1 cellular context compared by ENCODE assay signal in the genomic region with DNA sequence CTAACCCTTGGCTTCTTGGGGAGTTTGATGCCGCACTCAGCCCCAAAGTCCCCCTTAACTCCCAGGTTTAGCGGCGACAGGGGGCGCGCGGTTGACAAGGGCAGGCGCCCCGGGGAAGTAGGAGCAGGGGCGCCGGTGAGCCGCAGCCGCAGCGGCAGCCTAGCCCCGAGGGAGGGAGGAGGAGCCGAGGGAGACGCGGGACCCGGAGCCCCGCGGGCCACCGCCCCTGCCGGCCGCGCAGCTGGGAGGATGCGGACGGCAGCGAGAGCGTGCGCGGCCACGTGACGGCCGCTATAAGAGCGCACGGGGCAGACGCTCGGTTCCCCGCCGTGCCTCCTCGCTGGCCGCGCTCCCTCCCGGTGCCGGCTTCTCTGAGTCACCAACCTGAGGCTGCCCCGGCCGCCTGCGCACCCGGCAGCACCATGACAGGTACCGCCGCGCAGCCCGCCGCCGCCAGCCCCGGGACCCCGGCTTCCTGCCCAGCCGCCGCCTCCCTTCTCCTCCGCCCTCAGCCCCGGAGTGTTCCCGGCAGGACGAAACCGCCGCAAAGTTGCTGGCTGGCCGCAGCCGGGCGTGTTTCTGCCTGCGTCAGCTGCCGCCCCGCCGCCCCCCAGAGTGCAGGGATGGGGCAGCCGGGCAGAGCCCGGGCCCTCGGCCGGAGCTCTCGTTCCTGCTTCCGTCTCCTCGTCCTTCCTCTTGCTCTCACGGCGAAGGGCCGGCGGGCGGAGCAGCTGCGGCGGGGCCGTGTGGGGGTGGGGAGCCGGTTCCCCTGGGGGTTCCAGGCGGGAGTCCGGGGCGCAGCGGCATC.
TF ChIP-seq lines count a peak whose summit lies in the region.

A gene (plus strand): TSS at position 322 of the 808 bp plus-strand sequence. CDS start 101 bp downstream, at position 423.

TF ChIP-seq in HEK293, 187 proteins besides CTCF, POLR2A, EP300 and RAD21 (continued from another document):
- no peak for TF ChIP-seq ZNF623 (tag by site-specific recombination; IDR thresholded peaks at IDR 0.05)
- TF ChIP-seq TCF7L2 (IDR thresholded peaks at IDR 0.05; ENCODE audit: borderline replicate concordance, low read depth, low read length): no peak
- TF ChIP-seq, protein P1, sequence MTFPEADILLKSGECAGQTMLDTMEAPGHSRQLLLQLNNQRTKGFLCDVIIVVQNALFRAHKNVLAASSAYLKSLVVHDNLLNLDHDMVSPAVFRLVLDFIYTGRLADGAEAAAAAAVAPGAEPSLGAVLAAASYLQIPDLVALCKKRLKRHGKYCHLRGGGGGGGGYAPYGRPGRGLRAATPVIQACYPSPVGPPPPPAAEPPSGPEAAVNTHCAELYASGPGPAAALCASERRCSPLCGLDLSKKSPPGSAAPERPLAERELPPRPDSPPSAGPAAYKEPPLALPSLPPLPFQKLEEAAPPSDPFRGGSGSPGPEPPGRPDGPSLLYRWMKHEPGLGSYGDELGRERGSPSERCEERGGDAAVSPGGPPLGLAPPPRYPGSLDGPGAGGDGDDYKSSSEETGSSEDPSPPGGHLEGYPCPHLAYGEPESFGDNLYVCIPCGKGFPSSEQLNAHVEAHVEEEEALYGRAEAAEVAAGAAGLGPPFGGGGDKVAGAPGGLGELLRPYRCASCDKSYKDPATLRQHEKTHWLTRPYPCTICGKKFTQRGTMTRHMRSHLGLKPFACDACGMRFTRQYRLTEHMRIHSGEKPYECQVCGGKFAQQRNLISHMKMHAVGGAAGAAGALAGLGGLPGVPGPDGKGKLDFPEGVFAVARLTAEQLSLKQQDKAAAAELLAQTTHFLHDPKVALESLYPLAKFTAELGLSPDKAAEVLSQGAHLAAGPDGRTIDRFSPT (tag by site-specific recombination; IDR thresholded peaks at IDR 0.05): 0 out of 2 replicates have a peak, but pooled peaks have one; percentile 20
- peak; percentile 63; the same call in 1 of the 2 replicates for TF ChIP-seq KLF10 (tag by site-specific recombination; IDR thresholded peaks at IDR 0.05)
- TF ChIP-seq ZNF19 (tag by site-specific recombination; IDR thresholded peaks at IDR 0.05; ENCODE audit: low read depth): no peak
- TF ChIP-seq ZBTB8A (tag by site-specific recombination; IDR thresholded peaks at IDR 0.05): peak; percentile 33; the same call in 1 of the 2 replicates
- 0 out of 2 replicates have a peak, but pooled peaks have one; percentile 21 for TF ChIP-seq KLF9 (tag by site-specific recombination; IDR thresholded peaks at IDR 0.05; ENCODE audit: low read depth)
- peak; percentile 22; the same call in 1 of the 2 replicates for TF ChIP-seq ZSCAN30 (tag by site-specific recombination; IDR thresholded peaks at IDR 0.05)
- peak; percentile 26; the same call in 1 of the 2 replicates for TF ChIP-seq ZNF394 (tag by site-specific recombination; IDR thresholded peaks at IDR 0.05; ENCODE audit: borderline replicate concordance)
- TF ChIP-seq KLF1 (tag by site-specific recombination; IDR thresholded peaks at IDR 0.05): peak; percentile 39; the same call in 1 of the 2 replicates
- TF ChIP-seq, protein P2, sequence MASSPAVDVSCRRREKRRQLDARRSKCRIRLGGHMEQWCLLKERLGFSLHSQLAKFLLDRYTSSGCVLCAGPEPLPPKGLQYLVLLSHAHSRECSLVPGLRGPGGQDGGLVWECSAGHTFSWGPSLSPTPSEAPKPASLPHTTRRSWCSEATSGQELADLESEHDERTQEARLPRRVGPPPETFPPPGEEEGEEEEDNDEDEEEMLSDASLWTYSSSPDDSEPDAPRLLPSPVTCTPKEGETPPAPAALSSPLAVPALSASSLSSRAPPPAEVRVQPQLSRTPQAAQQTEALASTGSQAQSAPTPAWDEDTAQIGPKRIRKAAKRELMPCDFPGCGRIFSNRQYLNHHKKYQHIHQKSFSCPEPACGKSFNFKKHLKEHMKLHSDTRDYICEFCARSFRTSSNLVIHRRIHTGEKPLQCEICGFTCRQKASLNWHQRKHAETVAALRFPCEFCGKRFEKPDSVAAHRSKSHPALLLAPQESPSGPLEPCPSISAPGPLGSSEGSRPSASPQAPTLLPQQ (tag by site-specific recombination; IDR thresholded peaks at IDR 0.05): peak; percentile 44; the same call in 1 of the 2 replicates
- no peak for TF ChIP-seq ZNF747 (tag by site-specific recombination; IDR thresholded peaks at IDR 0.05)
- peak; percentile 48 for TF ChIP-seq GLIS1 (tag by site-specific recombination; IDR thresholded peaks at IDR 0.05)
- TF ChIP-seq ZFP37 (tag by site-specific recombination; IDR thresholded peaks at IDR 0.05): 0 out of 2 replicates have a peak, but pooled peaks have one; percentile 26
- no peak for TF ChIP-seq ZNF548 (tag by site-specific recombination; IDR thresholded peaks at IDR 0.05)
- TF ChIP-seq, protein P3, sequence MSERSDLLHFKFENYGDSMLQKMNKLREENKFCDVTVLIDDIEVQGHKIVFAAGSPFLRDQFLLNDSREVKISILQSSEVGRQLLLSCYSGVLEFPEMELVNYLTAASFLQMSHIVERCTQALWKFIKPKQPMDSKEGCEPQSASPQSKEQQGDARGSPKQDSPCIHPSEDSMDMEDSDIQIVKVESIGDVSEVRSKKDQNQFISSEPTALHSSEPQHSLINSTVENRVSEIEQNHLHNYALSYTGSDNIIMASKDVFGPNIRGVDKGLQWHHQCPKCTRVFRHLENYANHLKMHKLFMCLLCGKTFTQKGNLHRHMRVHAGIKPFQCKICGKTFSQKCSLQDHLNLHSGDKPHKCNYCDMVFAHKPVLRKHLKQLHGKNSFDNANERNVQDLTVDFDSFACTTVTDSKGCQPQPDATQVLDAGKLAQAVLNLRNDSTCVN (tag by site-specific recombination; optimal IDR thresholded peaks at IDR 0.05): peak; percentile 92
- peak; percentile 29; the same call in 1 of the 2 replicates for TF ChIP-seq SP7 (tag by site-specific recombination; IDR thresholded peaks at IDR 0.05)
- TF ChIP-seq IKZF3 (tag by site-specific recombination; IDR thresholded peaks at IDR 0.05): 0 out of 2 replicates have a peak, but pooled peaks have one; percentile 5
- TF ChIP-seq ZBTB48 (tag by site-specific recombination; IDR thresholded peaks at IDR 0.05): 0 out of 2 replicates have a peak, but pooled peaks have one; percentile 11
- no peak for TF ChIP-seq ZNF621 (tag by site-specific recombination; IDR thresholded peaks at IDR 0.05)
- TF ChIP-seq ZNF561 (tag by site-specific recombination; IDR thresholded peaks at IDR 0.05; ENCODE audit: borderline replicate concordance): peak; percentile 71; the same call in 1 of the 2 replicates
- TF ChIP-seq GLIS2 (tag by site-specific recombination; IDR thresholded peaks at IDR 0.05): peak; percentile 83
- peak; percentile 66; the same call in 1 of the 2 replicates for TF ChIP-seq ZXDB (tag by site-specific recombination; IDR thresholded peaks at IDR 0.05)
- TF ChIP-seq ZNF600 (tag by site-specific recombination; IDR thresholded peaks at IDR 0.05): peak; percentile 59; the same call in 1 of the 2 replicates
- no peak for TF ChIP-seq ZNF24 (tag by site-specific recombination; IDR thresholded peaks at IDR 0.05)
- TF ChIP-seq, protein P4, sequence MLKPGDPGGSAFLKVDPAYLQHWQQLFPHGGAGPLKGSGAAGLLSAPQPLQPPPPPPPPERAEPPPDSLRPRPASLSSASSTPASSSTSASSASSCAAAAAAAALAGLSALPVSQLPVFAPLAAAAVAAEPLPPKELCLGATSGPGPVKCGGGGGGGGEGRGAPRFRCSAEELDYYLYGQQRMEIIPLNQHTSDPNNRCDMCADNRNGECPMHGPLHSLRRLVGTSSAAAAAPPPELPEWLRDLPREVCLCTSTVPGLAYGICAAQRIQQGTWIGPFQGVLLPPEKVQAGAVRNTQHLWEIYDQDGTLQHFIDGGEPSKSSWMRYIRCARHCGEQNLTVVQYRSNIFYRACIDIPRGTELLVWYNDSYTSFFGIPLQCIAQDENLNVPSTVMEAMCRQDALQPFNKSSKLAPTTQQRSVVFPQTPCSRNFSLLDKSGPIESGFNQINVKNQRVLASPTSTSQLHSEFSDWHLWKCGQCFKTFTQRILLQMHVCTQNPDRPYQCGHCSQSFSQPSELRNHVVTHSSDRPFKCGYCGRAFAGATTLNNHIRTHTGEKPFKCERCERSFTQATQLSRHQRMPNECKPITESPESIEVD (tag by site-specific recombination; IDR thresholded peaks at IDR 0.05): no peak
- TF ChIP-seq, protein P5, sequence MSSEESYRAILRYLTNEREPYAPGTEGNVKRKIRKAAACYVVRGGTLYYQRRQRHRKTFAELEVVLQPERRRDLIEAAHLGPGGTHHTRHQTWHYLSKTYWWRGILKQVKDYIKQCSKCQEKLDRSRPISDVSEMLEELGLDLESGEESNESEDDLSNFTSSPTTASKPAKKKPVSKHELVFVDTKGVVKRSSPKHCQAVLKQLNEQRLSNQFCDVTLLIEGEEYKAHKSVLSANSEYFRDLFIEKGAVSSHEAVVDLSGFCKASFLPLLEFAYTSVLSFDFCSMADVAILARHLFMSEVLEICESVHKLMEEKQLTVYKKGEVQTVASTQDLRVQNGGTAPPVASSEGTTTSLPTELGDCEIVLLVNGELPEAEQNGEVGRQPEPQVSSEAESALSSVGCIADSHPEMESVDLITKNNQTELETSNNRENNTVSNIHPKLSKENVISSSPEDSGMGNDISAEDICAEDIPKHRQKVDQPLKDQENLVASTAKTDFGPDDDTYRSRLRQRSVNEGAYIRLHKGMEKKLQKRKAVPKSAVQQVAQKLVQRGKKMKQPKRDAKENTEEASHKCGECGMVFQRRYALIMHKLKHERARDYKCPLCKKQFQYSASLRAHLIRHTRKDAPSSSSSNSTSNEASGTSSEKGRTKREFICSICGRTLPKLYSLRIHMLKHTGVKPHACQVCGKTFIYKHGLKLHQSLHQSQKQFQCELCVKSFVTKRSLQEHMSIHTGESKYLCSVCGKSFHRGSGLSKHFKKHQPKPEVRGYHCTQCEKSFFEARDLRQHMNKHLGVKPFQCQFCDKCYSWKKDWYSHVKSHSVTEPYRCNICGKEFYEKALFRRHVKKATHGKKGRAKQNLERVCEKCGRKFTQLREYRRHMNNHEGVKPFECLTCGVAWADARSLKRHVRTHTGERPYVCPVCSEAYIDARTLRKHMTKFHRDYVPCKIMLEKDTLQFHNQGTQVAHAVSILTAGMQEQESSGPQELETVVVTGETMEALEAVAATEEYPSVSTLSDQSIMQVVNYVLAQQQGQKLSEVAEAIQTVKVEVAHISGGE (tag by site-specific recombination; conservative IDR thresholded peaks at IDR 0.05; ENCODE audit: low read depth): peak; percentile 20; the same call in 1 of the 2 replicates
- peak; percentile 76 for TF ChIP-seq ZBTB20 (tag by site-specific recombination; IDR thresholded peaks at IDR 0.05)
- TF ChIP-seq, protein P6, sequence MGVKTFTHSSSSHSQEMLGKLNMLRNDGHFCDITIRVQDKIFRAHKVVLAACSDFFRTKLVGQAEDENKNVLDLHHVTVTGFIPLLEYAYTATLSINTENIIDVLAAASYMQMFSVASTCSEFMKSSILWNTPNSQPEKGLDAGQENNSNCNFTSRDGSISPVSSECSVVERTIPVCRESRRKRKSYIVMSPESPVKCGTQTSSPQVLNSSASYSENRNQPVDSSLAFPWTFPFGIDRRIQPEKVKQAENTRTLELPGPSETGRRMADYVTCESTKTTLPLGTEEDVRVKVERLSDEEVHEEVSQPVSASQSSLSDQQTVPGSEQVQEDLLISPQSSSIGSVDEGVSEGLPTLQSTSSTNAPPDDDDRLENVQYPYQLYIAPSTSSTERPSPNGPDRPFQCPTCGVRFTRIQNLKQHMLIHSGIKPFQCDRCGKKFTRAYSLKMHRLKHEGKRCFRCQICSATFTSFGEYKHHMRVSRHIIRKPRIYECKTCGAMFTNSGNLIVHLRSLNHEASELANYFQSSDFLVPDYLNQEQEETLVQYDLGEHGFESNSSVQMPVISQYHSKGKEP (tag by site-specific recombination; IDR thresholded peaks at IDR 0.05): 0 out of 2 replicates have a peak, but pooled peaks have one; percentile 24
- TF ChIP-seq, protein P7, sequence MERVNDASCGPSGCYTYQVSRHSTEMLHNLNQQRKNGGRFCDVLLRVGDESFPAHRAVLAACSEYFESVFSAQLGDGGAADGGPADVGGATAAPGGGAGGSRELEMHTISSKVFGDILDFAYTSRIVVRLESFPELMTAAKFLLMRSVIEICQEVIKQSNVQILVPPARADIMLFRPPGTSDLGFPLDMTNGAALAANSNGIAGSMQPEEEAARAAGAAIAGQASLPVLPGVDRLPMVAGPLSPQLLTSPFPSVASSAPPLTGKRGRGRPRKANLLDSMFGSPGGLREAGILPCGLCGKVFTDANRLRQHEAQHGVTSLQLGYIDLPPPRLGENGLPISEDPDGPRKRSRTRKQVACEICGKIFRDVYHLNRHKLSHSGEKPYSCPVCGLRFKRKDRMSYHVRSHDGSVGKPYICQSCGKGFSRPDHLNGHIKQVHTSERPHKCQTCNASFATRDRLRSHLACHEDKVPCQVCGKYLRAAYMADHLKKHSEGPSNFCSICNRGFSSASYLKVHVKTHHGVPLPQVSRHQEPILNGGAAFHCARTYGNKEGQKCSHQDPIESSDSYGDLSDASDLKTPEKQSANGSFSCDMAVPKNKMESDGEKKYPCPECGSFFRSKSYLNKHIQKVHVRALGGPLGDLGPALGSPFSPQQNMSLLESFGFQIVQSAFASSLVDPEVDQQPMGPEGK (tag by site-specific recombination; IDR thresholded peaks at IDR 0.05): peak; percentile 37; the same call in 1 of the 2 replicates
